Comparison of ENCODE assay signal across 8 cellular contexts in the genomic region with DNA sequence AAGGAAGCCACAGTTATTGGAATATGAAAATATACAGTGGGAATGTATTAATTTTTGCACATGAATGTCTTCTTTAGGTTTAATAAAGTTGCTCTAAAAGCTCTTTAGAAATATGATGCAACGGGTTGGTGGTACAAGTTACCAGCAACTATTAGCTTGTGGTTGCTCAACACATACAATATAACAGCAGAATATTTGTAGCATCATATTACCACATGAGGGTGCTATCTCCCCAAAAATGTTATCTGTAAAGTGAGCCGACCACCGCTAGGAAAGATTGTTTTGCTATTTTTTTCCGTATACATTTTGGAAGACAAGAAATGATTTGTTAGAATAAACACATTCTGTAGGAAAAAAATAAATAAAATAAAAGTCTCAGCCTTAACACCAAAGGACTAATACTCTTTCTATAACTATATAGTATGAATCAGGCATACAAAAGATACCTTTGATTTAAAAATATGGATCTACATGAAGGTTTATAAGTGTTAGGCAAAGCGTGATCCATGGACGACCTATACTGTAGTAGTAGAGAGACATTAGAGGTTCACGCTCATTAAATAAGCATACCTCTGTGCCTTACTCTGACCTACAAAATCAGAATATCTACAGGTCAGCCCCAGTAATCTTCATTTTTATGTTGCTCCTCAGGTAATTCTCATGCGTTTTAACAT.
DNase-seq lines count a peak whose midpoint lies in the region; ATAC-seq, FAIRE-seq and TF ChIP-seq lines count a peak whose summit lies in the region.

No MANE protein-coding gene starts in this region.

- H3K27ac ChIP-seq in H1 (ENCODE audit: low read depth, low read length) = no peak overlapping the region

- ATAC-seq in GM18508 (IDR thresholded peaks at IDR 0.05; ENCODE audit: insufficient read depth, unreplicated experiment) = peak; percentile 64
- ATAC-seq in HG03575 (IDR thresholded peaks at IDR 0.05; ENCODE audit: extremely low read depth, insufficient number of reproducible peaks, low FRiP score, unreplicated experiment) = peak; percentile 72
- ATAC-seq in activated CD4-positive, alpha-beta T cell treated with anti-CD3 and anti-CD28 coated beads for 36 hours = no peak

- 0 out of 8 replicates have a peak overlapping the region, but pooled peaks of 1 of the 4 experiments have one; percentile 12 for H3K4me3 ChIP-seq in H1 (ENCODE audit: extremely low read depth in 1 of 4, insufficient read depth in 2 of 4, low read depth in 3 of 4, low read length in 4 of 4)

- FAIRE-seq in H1 (lab: Jason Lieb, UNC) = peak; percentile 63

- no peak overlapping the region for H3K14ac ChIP-seq in H1 (ENCODE audit: insufficient read length)

- 49% methylated on average over 8 of the region's 8 CpGs; no CpG with 5 or more reads in 1 of the 2 experiments for WGBS in H1 (ENCODE audit: extremely low coverage in 1 of 2, insufficient coverage in 1 of 2, insufficient read length in 1 of 2, insufficient replicate concordance in 2 of 2, low coverage in 1 of 2, low lambda C conversion rate in 2 of 2, missing lambda C conversion rate in 1 of 2), 2 experiments

- intact Hi-C loops in activated CD4-positive, alpha-beta T cell treated with anti-CD3 and anti-CD28 coated beads for 36 hours (cut with DNase I, micrococcal nuclease) = loop anchor here (5.0 to 10.0 kb wide), 2 partner anchors 1178 to 1181 kb away; no protein-coding TSS in a partner anchor

- H2BK15ac ChIP-seq in H1 (ENCODE audit: low read length) = no peak overlapping the region

- no peak overlapping the region for H3K23ac ChIP-seq in H1 (ENCODE audit: insufficient read length)

- H4K5ac ChIP-seq in H1 (ENCODE audit: insufficient read length, low read depth, low read length) = peak overlapping the region; percentile 35

- H2BK20ac ChIP-seq in H1 (ENCODE audit: low read length) = no peak overlapping the region

- no peak overlapping the region for H4K91ac ChIP-seq in H1 (replicated peaks; ENCODE audit: insufficient read length, low read length)

- no peak overlapping the region for H3K9ac ChIP-seq in H1 (replicated peaks in 1 of 4; ENCODE audit: extremely low read depth in 1 of 4, low read depth in 3 of 4, low read length in 3 of 4)

- H4K8ac ChIP-seq in H1 (ENCODE audit: extremely low read depth, insufficient read depth, low read length) = no peak overlapping the region

- H3K56ac ChIP-seq in H1 (replicated peaks; ENCODE audit: insufficient read length, low read depth, low read length) = no peak overlapping the region

- peak; percentile 89 to 90 for TF ChIP-seq RAD21 in H1 (IDR thresholded peaks at IDR 0.05 in 1 of 2, conservative IDR thresholded peaks at IDR 0.05 in 1 of 2; ENCODE audit: low read depth in 2 of 2, low read length in 2 of 2)

- H3K4me2 ChIP-seq in H1 (ENCODE audit: insufficient read depth in 1 of 2, low read depth in 2 of 2, low read length in 2 of 2) = peak overlapping the region in 1 of 2 experiments; percentile 42; a peak in 2 of 4 replicates

- no peak overlapping the region for H2AK5ac ChIP-seq in H1 (ENCODE audit: low read depth, low read length)

- POLR2A ChIA-PET in H1 (lab: Charles Lee; ENCODE audit: partially characterized antibody) = no interaction called here
- POLR2A ChIA-PET in activated CD4-positive, alpha-beta T cell treated with anti-CD3 and anti-CD28 coated beads for 36 hours (lab: Charles Lee) = no interaction called here

- CTCF ChIA-PET in H1 (lab: Charles Lee; ENCODE audit: partially characterized antibody) = interaction anchor here (0.7 to 2.0 kb wide), 15 partner anchors 11 to 1175 kb away, joined by 3 to 5 read pairs (median 3); no protein-coding TSS in a partner anchor
- CTCF ChIA-PET in activated CD4-positive, alpha-beta T cell treated with anti-CD3 and anti-CD28 coated beads for 36 hours (lab: Charles Lee) = interaction anchor here (0.9 to 1.1 kb wide), 2 partner anchors 311 to 1177 kb away, joined by 3 to 4 read pairs; no protein-coding TSS in a partner anchor

- H2AFZ ChIP-seq in H1 (ENCODE audit: low read length) = peak overlapping the region; percentile 78; the same call in 1 of the 2 replicates

- H3K79me2 ChIP-seq in H1 (ENCODE audit: control insufficient read depth in 1 of 2, insufficient read depth in 2 of 2, low read length in 2 of 2) = no peaks in the 10 kb centered on the region

- DNase-seq in AG08395 (ENCODE audit: low spot score) = peak; percentile 50
- peak; percentile 67 for DNase-seq in NOMO-1 treated with DMSO at 0.1 percent for 48 hours (lab: John Stamatoyannopoulos, UW; ENCODE audit: unreplicated experiment)
- DNase-seq in H1 (ENCODE audit: low read depth in 1 of 2, low spot score in 2 of 2) = no peak
- DNase-seq in neural crest cell (ENCODE audit: low read depth, low spot score) = no peak
- no peak for DNase-seq in activated CD4-positive, alpha-beta T cell treated with anti-CD3 and anti-CD28 coated beads for 36 hours
- DNase-seq in T-helper 9 cell = no peak

- no peaks in the 10 kb centered on the region for H3K36me3 Mint-ChIP-seq in neural crest cell (ENCODE audit: low read depth)
- no peaks in the 10 kb centered on the region for H3K36me3 Mint-ChIP-seq in activated CD4-positive, alpha-beta T cell treated with anti-CD3 and anti-CD28 coated beads for 36 hours (ENCODE audit: low read depth)

- no peak for TF ChIP-seq POLR2A in H1 (IDR thresholded peaks at IDR 0.05; ENCODE audit: control extremely low read depth in 1 of 2, low read depth in 2 of 2, low read length in 2 of 2)

- H3K9me3 ChIP-seq in H1 (ENCODE audit: insufficient read depth in 2 of 2, low read depth in 1 of 2, low read length in 1 of 2) = no peaks in the 10 kb centered on the region

- no peak overlapping the region for H2BK5ac ChIP-seq in H1 (ENCODE audit: low read depth, low read length)

- H3K79me1 ChIP-seq in H1 (ENCODE audit: low read depth, low read length) = no peaks in the 10 kb centered on the region

- no peak overlapping the region for H3K18ac ChIP-seq in H1 (ENCODE audit: extremely low read depth, low read length)

- H3K4ac ChIP-seq in H1 (replicated peaks; ENCODE audit: insufficient read length, low read depth, low read length) = no peak overlapping the region

- H3K4me3 Mint-ChIP-seq in neural crest cell = no peak overlapping the region
- no peak overlapping the region for H3K4me3 Mint-ChIP-seq in activated CD4-positive, alpha-beta T cell treated with anti-CD3 and anti-CD28 coated beads for 36 hours

- no peak overlapping the region for H2BK120ac ChIP-seq in H1 (replicated peaks; ENCODE audit: low read depth, low read length)

- no peaks in the 10 kb centered on the region for H3K9me3 Mint-ChIP-seq in neural crest cell
- H3K9me3 Mint-ChIP-seq in activated CD4-positive, alpha-beta T cell treated with anti-CD3 and anti-CD28 coated beads for 36 hours (ENCODE audit: low read depth) = no peaks in the 10 kb centered on the region

- H4K20me1 ChIP-seq in H1 (replicated peaks in 1 of 2; ENCODE audit: control insufficient read depth in 1 of 2, insufficient read depth in 2 of 2, low read length in 2 of 2) = no peaks in the 10 kb centered on the region

- peaks cover 0 to 4% (median 0%) of the 10 kb centered on the region in 4 experiments; a peak in 1 of 7 replicates for H3K4me1 ChIP-seq in H1 (replicated peaks in 1 of 4; ENCODE audit: control insufficient read depth in 3 of 4, insufficient read depth in 4 of 4, low read length in 3 of 4)

- H3K4me1 Mint-ChIP-seq in neural crest cell = peaks cover 4% of the 10 kb centered on the region
- H3K4me1 Mint-ChIP-seq in activated CD4-positive, alpha-beta T cell treated with anti-CD3 and anti-CD28 coated beads for 36 hours = no peaks in the 10 kb centered on the region

- H3K36me3 ChIP-seq in H1 (ENCODE audit: control insufficient read depth in 2 of 4, insufficient read depth in 4 of 4, low read length in 3 of 4) = no peaks in the 10 kb centered on the region

- no peak overlapping the region for H3K27ac Mint-ChIP-seq in neural crest cell (ENCODE audit: unreplicated experiment)
- H3K27ac Mint-ChIP-seq in activated CD4-positive, alpha-beta T cell treated with anti-CD3 and anti-CD28 coated beads for 36 hours = no peak overlapping the region

- H3K23me2 ChIP-seq in H1 (ENCODE audit: low read depth, low read length) = no peaks in the 10 kb centered on the region

- H2BK12ac ChIP-seq in H1 (ENCODE audit: low read depth, low read length) = no peak overlapping the region

- H3K27me3 ChIP-seq in H1 (replicated peaks in 1 of 4; ENCODE audit: control insufficient read depth in 3 of 4, extremely low read depth in 1 of 4, insufficient read depth in 3 of 4, low read length in 3 of 4) = no peaks in the 10 kb centered on the region

- peak in 2 of 3 experiments; percentile 58 to 65; a peak in 2 of 4 replicates for TF ChIP-seq CTCF in H1 (IDR thresholded peaks at IDR 0.05; ENCODE audit: control extremely low read depth in 1 of 3, insufficient read depth in 1 of 3, low read depth in 1 of 3, low read length in 3 of 3)
- TF ChIP-seq CTCF in neural crest cell (conservative IDR thresholded peaks at IDR 0.05) = peak; percentile 83

- no peak for TF ChIP-seq EP300 in H1 (IDR thresholded peaks at IDR 0.05; ENCODE audit: borderline replicate concordance in 1 of 2, low read depth in 2 of 2, low read length in 2 of 2)

- no peaks in the 10 kb centered on the region for H3K27me3 Mint-ChIP-seq in neural crest cell (ENCODE audit: low read depth)
- peaks cover 1% of the 10 kb centered on the region for H3K27me3 Mint-ChIP-seq in activated CD4-positive, alpha-beta T cell treated with anti-CD3 and anti-CD28 coated beads for 36 hours

TF ChIP-seq in H1, 55 proteins besides CTCF, POLR2A, EP300 and RAD21:
- peak; percentile 99 for TF ChIP-seq CEBPB (IDR thresholded peaks at IDR 0.05; ENCODE audit: low read depth, low read length)
- no peak for TF ChIP-seq MAFK (IDR thresholded peaks at IDR 0.05; ENCODE audit: low read depth, low read length)

Comparison
In these comparisons a context has a peak if more than half of its experiments do, and no peak if none do; other contexts are left out.
1. DNase-seq: peak in AG08395 (single experiment) and NOMO-1 treated with DMSO at 0.1 percent for 48 hours (single experiment); none in H1 (0 of 2), neural crest cell (single experiment), activated CD4-positive, alpha-beta T cell treated with anti-CD3 and anti-CD28 coated beads for 36 hours (single experiment) and T-helper 9 cell (single experiment).